In genomic region chr12:93200291-93200917, GRCh38 we compare ENCODE assay signal across 1 cellular context.
TF ChIP-seq lines count a peak whose summit lies in the region.

No MANE protein-coding gene starts in this region.

TF ChIP-seq in GM12878, 131 proteins besides CTCF, POLR2A, EP300 and RAD21 (continued from another document):
- no peak for TF ChIP-seq SRF (IDR thresholded peaks at IDR 0.05; ENCODE audit: low read depth in 2 of 2, low read length in 2 of 2)
